ENCODE assay signal across 5 cellular contexts in the genomic region with DNA sequence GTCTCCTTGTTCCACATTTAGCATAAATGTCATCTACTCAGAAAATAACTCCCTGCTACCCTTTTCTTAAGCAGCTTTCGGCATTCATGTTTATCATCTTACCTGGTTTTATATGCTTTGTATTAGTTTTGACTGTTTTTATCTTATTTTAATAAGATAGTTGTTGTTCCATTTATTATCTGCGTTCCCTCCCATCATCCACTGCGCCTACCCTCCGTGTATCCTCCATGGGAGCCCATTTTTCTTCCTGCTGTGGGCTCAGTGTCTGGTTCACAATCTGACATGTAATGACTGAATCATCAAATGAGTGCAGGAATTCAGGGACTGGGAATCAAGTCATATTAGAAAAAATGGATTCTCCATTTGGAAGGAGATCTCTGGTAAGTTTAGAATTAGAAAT. TPM values are rescaled to one million over a fixed set of nuclear protein-coding genes. Genes with fewer than 3 reads are reported as not detected.
"Had no signal": no experiment of that assay in that cellular context is flagged by ENCODE, and none has a peak within 500 bp of the region (broad histone marks: within the 10 kb centered on the region; RNA-seq: fewer than 3 reads in every experiment).

No MANE protein-coding gene starts in this region.

RNA-seq across cellular contexts. Expression of a gene that starts 2.3 kb away (rescaled TPM):
- total RNA-seq: HepG2, HT-29, HT1080, IMR-90 had no signal
- polyA plus RNA-seq: HepG2, IgD-negative memory B cell, IMR-90 had no signal
